ENCODE assay signal across 1 cellular context in genomic region chr14:76956253-76957090, GRCh38.
TF ChIP-seq lines count a peak whose summit lies in the region.

No MANE protein-coding gene starts in this region.

TF ChIP-seq in GM12878, 131 proteins besides CTCF, POLR2A, EP300 and RAD21 (continued from another document and continues in another):
- peak; percentile 90 for TF ChIP-seq ZNF592 (IDR thresholded peaks at IDR 0.05)
- peak; percentile 33 to 89 for TF ChIP-seq EGR1 (IDR thresholded peaks at IDR 0.05; ENCODE audit: borderline replicate concordance in 1 of 2, low read depth in 2 of 2, low read length in 2 of 2)
- no peak for TF ChIP-seq CUX1 (IDR thresholded peaks at IDR 0.05; ENCODE audit: insufficient replicate concordance, low read depth, low read length)
- no peak for TF ChIP-seq SUPT20H (IDR thresholded peaks at IDR 0.05; ENCODE audit: borderline replicate concordance, control insufficient read depth, low read depth, low read length)
- peak; percentile 78 to 81 for TF ChIP-seq IKZF2 (IDR thresholded peaks at IDR 0.05)
- TF ChIP-seq JUND (IDR thresholded peaks at IDR 0.05; ENCODE audit: low read depth, low read length): no peak
- TF ChIP-seq BHLHE40 (IDR thresholded peaks at IDR 0.05; ENCODE audit: borderline replicate concordance in 1 of 2, low read depth in 2 of 2, low read length in 1 of 2): peak; percentile 24 to 88; a peak in 2 of 4 replicates
- no peak for TF ChIP-seq MAX (IDR thresholded peaks at IDR 0.05; ENCODE audit: low read depth, low read length)
- peak; percentile 91 for TF ChIP-seq EED (IDR thresholded peaks at IDR 0.05; ENCODE audit: low read depth)
- TF ChIP-seq NR2F1 (conservative IDR thresholded peaks at IDR 0.05): peak; percentile 88
- no peak for TF ChIP-seq TCF7 (IDR thresholded peaks at IDR 0.05; ENCODE audit: borderline replicate concordance)
- TF ChIP-seq LARP7 (IDR thresholded peaks at IDR 0.05): peak; percentile 96
- peak; percentile 61 for TF ChIP-seq TAF1 (IDR thresholded peaks at IDR 0.05; ENCODE audit: borderline replicate concordance, low read depth, low read length)
- TF ChIP-seq RB1 (IDR thresholded peaks at IDR 0.05; ENCODE audit: borderline replicate concordance): peak; percentile 91; the same call in 1 of the 2 replicates
- TF ChIP-seq REST (IDR thresholded peaks at IDR 0.05; ENCODE audit: low read depth, low read length): no peak
- TF ChIP-seq GATAD2B (conservative IDR thresholded peaks at IDR 0.05; ENCODE audit: low read depth): peak; percentile 93
- no peak for TF ChIP-seq HDAC6 (IDR thresholded peaks at IDR 0.05; ENCODE audit: unreplicated experiment)
- peak; percentile 76 for TF ChIP-seq ZNF217 (IDR thresholded peaks at IDR 0.05)
- TF ChIP-seq ASH2L (IDR thresholded peaks at IDR 0.05; ENCODE audit: borderline replicate concordance, low read depth): peak; percentile 58; the same call in 1 of the 2 replicates
- TF ChIP-seq FOXK2 (IDR thresholded peaks at IDR 0.05): no peak
- peak; percentile 81 for TF ChIP-seq PBX3 (IDR thresholded peaks at IDR 0.05; ENCODE audit: insufficient replicate concordance, low read depth, low read length)
- TF ChIP-seq RAD51 (IDR thresholded peaks at IDR 0.05): no peak
- TF ChIP-seq STAT1 (conservative IDR thresholded peaks at IDR 0.05): peak; percentile 81; the same call in 1 of the 2 replicates
- TF ChIP-seq IRF3 (IDR thresholded peaks at IDR 0.05): no peak
- TF ChIP-seq BACH1 (IDR thresholded peaks at IDR 0.05; ENCODE audit: borderline replicate concordance): peak; percentile 99
- TF ChIP-seq GABPA (IDR thresholded peaks at IDR 0.05; ENCODE audit: low read depth): no peak
- TF ChIP-seq NFYA (IDR thresholded peaks at IDR 0.05; ENCODE audit: borderline replicate concordance, low read depth, low read length): no peak
- peak; percentile 68; the same call in 1 of the 2 replicates for TF ChIP-seq CHD2 (IDR thresholded peaks at IDR 0.05; ENCODE audit: borderline replicate concordance, low read depth, low read length)
- TF ChIP-seq MEF2B (IDR thresholded peaks at IDR 0.05; ENCODE audit: partially characterized antibody, poor library complexity, severe bottlenecking): peak; percentile 16
- TF ChIP-seq IKZF1 (conservative IDR thresholded peaks at IDR 0.05): peak; percentile 95
- TF ChIP-seq KAT2A (conservative IDR thresholded peaks at IDR 0.05; ENCODE audit: control insufficient read depth, low read depth, low read length): no peak
- peak; percentile 41; the same call in 1 of the 2 replicates for TF ChIP-seq ZNF24 (IDR thresholded peaks at IDR 0.05)
- TF ChIP-seq NRF1 (conservative IDR thresholded peaks at IDR 0.05; ENCODE audit: low read depth, low read length): no peak
- peak; percentile 64 for TF ChIP-seq MLLT1 (IDR thresholded peaks at IDR 0.05)
- TF ChIP-seq SMARCA5 (IDR thresholded peaks at IDR 0.05): peak; percentile 47
- TF ChIP-seq POU2F2 (IDR thresholded peaks at IDR 0.05; ENCODE audit: borderline replicate concordance, low read depth, low read length): peak; percentile 80
- TF ChIP-seq FOXM1 (IDR thresholded peaks at IDR 0.05; ENCODE audit: low read depth, low read length): no peak
- TF ChIP-seq CHD4 (IDR thresholded peaks at IDR 0.05): no peak
- no peak for TF ChIP-seq PML (IDR thresholded peaks at IDR 0.05; ENCODE audit: low read length)
- no peak for TF ChIP-seq MYC (IDR thresholded peaks at IDR 0.05; ENCODE audit: insufficient read depth, insufficient read length, insufficient replicate concordance, low read length, severe bottlenecking)
- TF ChIP-seq PRDM15 (CRISPR knock-in tag; IDR thresholded peaks at IDR 0.05): no peak
- TF ChIP-seq RFX5 (IDR thresholded peaks at IDR 0.05; ENCODE audit: low read depth, low read length): no peak
- no peak for TF ChIP-seq NFXL1 (IDR thresholded peaks at IDR 0.05; ENCODE audit: borderline replicate concordance)
